Comparison of ENCODE assay signal across 15 cellular contexts in genomic region chr3:122661633-122662032, GRCh38. TPM values are rescaled to one million over a fixed set of nuclear protein-coding genes. Genes with fewer than 3 reads are reported as not detected.
DNase-seq lines count a peak whose midpoint lies in the region; ATAC-seq and TF ChIP-seq lines count a peak whose summit lies in the region.
"Had no signal": no experiment of that assay in that cellular context is flagged by ENCODE, and none has a peak within 500 bp of the region (broad histone marks: within the 10 kb centered on the region; RNA-seq: fewer than 3 reads in every experiment).

No MANE protein-coding gene starts in this region.

- peak overlapping the region; percentile 63 for H3K27ac Mint-ChIP-seq in stimulated activated memory B cell treated with anti-CD40 and anti-IgM and Interleukin-4, amounts not matched to agents 10 μg/mL and 1 μg/mL and 100 μg/mL, for 72 hours
- H3K27ac Mint-ChIP-seq: activated T-cell treated with anti-CD3 and anti-CD28 coated beads, Interleukin-2, amount 50 U/mL, for 24 hours; stimulated activated naive CD8-positive, alpha-beta T cell treated with anti-CD3 and anti-CD28 coated beads, Interleukin-15, Interleukin-2, amounts not matched to agents 100 ng/mL and 50 ng/mL, for 24 hours had no signal

- no peaks in the 10 kb centered on the region for H3K36me3 Mint-ChIP-seq in stimulated activated memory B cell treated with anti-CD40 and anti-IgM and Interleukin-4, amounts not matched to agents 10 μg/mL and 1 μg/mL and 100 μg/mL, for 72 hours

- H3K36me3 ChIP-seq in left ventricle myocardium inferior: no peaks in the 10 kb centered on the region

- H3K27me3 Mint-ChIP-seq in stimulated activated memory B cell treated with anti-CD40 and anti-IgM and Interleukin-4, amounts not matched to agents 10 μg/mL and 1 μg/mL and 100 μg/mL, for 72 hours: no peaks in the 10 kb centered on the region
- H3K27me3 Mint-ChIP-seq: stimulated activated naive CD8-positive, alpha-beta T cell treated with anti-CD3 and anti-CD28 coated beads, Interleukin-15, Interleukin-2, amounts not matched to agents 100 ng/mL and 50 ng/mL, for 24 hours had no signal

- peaks cover 8% of the 10 kb centered on the region for H3K9me3 Mint-ChIP-seq in stimulated activated memory B cell treated with anti-CD40 and anti-IgM and Interleukin-4, amounts not matched to agents 10 μg/mL and 1 μg/mL and 100 μg/mL, for 72 hours
- H3K9me3 Mint-ChIP-seq: stimulated activated naive CD8-positive, alpha-beta T cell treated with anti-CD3 and anti-CD28 coated beads, Interleukin-15, Interleukin-2, amounts not matched to agents 100 ng/mL and 50 ng/mL, for 24 hours had no signal

- no peak overlapping the region for H3K27ac ChIP-seq in left ventricle myocardium inferior (replicated peaks)
- H3K27ac ChIP-seq: epithelial cell of prostate, SK-N-MC had no signal

- H3K27me3 ChIP-seq in left ventricle myocardium inferior (ENCODE audit: low read depth): peaks cover 13% of the 10 kb centered on the region

- DNase-seq in Right ventricle myocardium inferior (ENCODE audit: missing footprints) (peak; percentile 71), left ventricle myocardium inferior (no peak), KBM-7 (peak; percentile 55), SIG-M5 treated with dmso at 0.1 percent for 504 hours (lab: John Stamatoyannopoulos, UW; ENCODE audit: unreplicated experiment) (peak; percentile 91), NCI-H526 (lab: John Stamatoyannopoulos, UW) (no peak)
- no peak for DNase-seq in NK-92 treated with Interleukin-12 subunit alpha and Interleukin-12 subunit beta, amount 100 ng/mL, for 24 hours (lab: John Stamatoyannopoulos, UW)
- DNase-seq: activated T-cell treated with anti-CD3 and anti-CD28 coated beads, Interleukin-2, amount 50 U/mL, for 24 hours; amygdala; NCI-H2107; nucleus accumbens had no signal

- ATAC-seq in Right ventricle myocardium inferior (no peak), GM21423 (IDR thresholded peaks at IDR 0.05; ENCODE audit: unreplicated experiment) (no peak)
- ATAC-seq in stimulated activated memory B cell treated with anti-CD40 and anti-IgM and Interleukin-4, amounts not matched to agents 10 μg/mL and 1 μg/mL and 100 μg/mL, for 72 hours: peak; percentile 67

- in situ Hi-C loops in KBM-7 (cut with MboI; ENCODE audit: low pct_unique_long_range_greater_than_20kb, low sequenced_read_pairs): no loop called here

- no peaks in the 10 kb centered on the region for H3K4me1 ChIP-seq in left ventricle myocardium inferior

- no peak for TF ChIP-seq CTCF in left ventricle myocardium inferior (IDR thresholded peaks at IDR 0.05; ENCODE audit: borderline replicate concordance)

- intact Hi-C loops in Right ventricle myocardium inferior (cut with DNase I): no loop called here
- intact Hi-C loops in left ventricle myocardium inferior (cut with micrococcal nuclease): no loop called here

- H3K4me1 Mint-ChIP-seq in stimulated activated memory B cell treated with anti-CD40 and anti-IgM and Interleukin-4, amounts not matched to agents 10 μg/mL and 1 μg/mL and 100 μg/mL, for 72 hours: peaks cover 25% of the 10 kb centered on the region

- H3K9me3 ChIP-seq in left ventricle myocardium inferior (replicated peaks): peaks cover 5% of the 10 kb centered on the region

- no peak overlapping the region for H3K4me3 ChIP-seq in left ventricle myocardium inferior
- H3K4me3 ChIP-seq: SK-N-MC had no signal

- peak overlapping the region; percentile 59 for H3K4me3 Mint-ChIP-seq in stimulated activated memory B cell treated with anti-CD40 and anti-IgM and Interleukin-4, amounts not matched to agents 10 μg/mL and 1 μg/mL and 100 μg/mL, for 72 hours
- H3K4me3 Mint-ChIP-seq: activated T-cell treated with anti-CD3 and anti-CD28 coated beads, Interleukin-2, amount 50 U/mL, for 24 hours; stimulated activated naive CD8-positive, alpha-beta T cell treated with anti-CD3 and anti-CD28 coated beads, Interleukin-15, Interleukin-2, amounts not matched to agents 100 ng/mL and 50 ng/mL, for 24 hours had no signal

RNA-seq across cellular contexts. Expression of gene PARP14, which starts 19.0 kb away (rescaled TPM):
- total RNA-seq in Right ventricle myocardium inferior (12.0 TPM), left ventricle myocardium inferior (11.7 TPM)

Comparison
In these comparisons a context has a peak if more than half of its experiments do, and no peak if none do; other contexts are left out.
1. DNase-seq: peak in Right ventricle myocardium inferior (single experiment), KBM-7 (single experiment) and SIG-M5 treated with dmso at 0.1 percent for 504 hours (single experiment); none in left ventricle myocardium inferior (single experiment), NCI-H526 (0 of 2) and NK-92 treated with Interleukin-12 subunit alpha and Interleukin-12 subunit beta, amount 100 ng/mL, for 24 hours (single experiment).